34 cellular contexts compared by ENCODE assay signal in genomic region chr5:103993028-103993427, GRCh38.
"Had no signal": no experiment of that assay in that cellular context is flagged by ENCODE, and none has a peak within 500 bp of the region (broad histone marks: within the 10 kb centered on the region; RNA-seq: fewer than 3 reads in every experiment).

No MANE protein-coding gene starts in this region.

- H3K4me3 ChIP-seq: ascending aorta, cardiac muscle cell, colonic mucosa had no signal

- H3K9me3 Mint-ChIP-seq: activated B cell treated with CpG ODN at 0.5 μM for 24 hours; activated CD4-positive, alpha-beta T cell treated with anti-CD3 and anti-CD28 coated beads, Interleukin-2, amount 10 ng/mL, durations not matched to agents 24 days and 14 days; activated naive CD4-positive, alpha-beta T cell treated with anti-CD3 and anti-CD28 coated beads, Interleukin-2, amount 10 ng/mL, durations not matched to agents 7 days and 5 days; activated naive CD4-positive, alpha-beta T cell treated with anti-CD3 and anti-CD28 coated beads, Interleukin-2, amount 50 U/mL, for 24 hours; activated naive CD8-positive, alpha-beta T cell treated with anti-CD3 and anti-CD28 coated beads, Interleukin-2, amount 10 ng/mL, durations not matched to agents 7 days and 5 days had no signal

- H3K4me3 Mint-ChIP-seq: activated B cell treated with CpG ODN at 0.5 μM for 24 hours; activated CD4-positive, alpha-beta memory T cell treated with anti-CD3 and anti-CD28 coated beads for 36 hours; activated CD4-positive, alpha-beta T cell treated with anti-CD3 and anti-CD28 coated beads, Interleukin-2, amount 10 ng/mL, durations not matched to agents 24 days and 14 days; activated CD8-positive, alpha-beta T cell treated with anti-CD3 and anti-CD28 coated beads for 36 hours; activated naive CD4-positive, alpha-beta T cell treated with anti-CD3 and anti-CD28 coated beads, Interleukin-2, amount 10 ng/mL, durations not matched to agents 7 days and 5 days; activated naive CD4-positive, alpha-beta T cell treated with anti-CD3 and anti-CD28 coated beads, Interleukin-2, amount 50 U/mL, for 24 hours; activated naive CD8-positive, alpha-beta T cell; activated naive CD8-positive, alpha-beta T cell treated with anti-CD3 and anti-CD28 coated beads, Interleukin-2, amount 10 ng/mL, durations not matched to agents 7 days and 5 days; activated naive CD8-positive, alpha-beta T cell treated with anti-CD3 and anti-CD28 coated beads, Interleukin-2, amount 50 U/mL, for 24 hours; brain; central memory CD8-positive, alpha-beta T cell; T-helper 2 cell treated with Interferon-gamma antibody and Interleukin-4, amounts not matched to agents 5 μg/mL and 100 μg/mL, for 36 hours had no signal

- H3K36me3 Mint-ChIP-seq: activated CD4-positive, alpha-beta memory T cell treated with anti-CD3 and anti-CD28 coated beads for 36 hours; activated naive CD4-positive, alpha-beta T cell treated with anti-CD3 and anti-CD28 coated beads, Interleukin-2, amount 10 ng/mL, durations not matched to agents 7 days and 5 days; activated naive CD4-positive, alpha-beta T cell treated with anti-CD3 and anti-CD28 coated beads, Interleukin-2, amount 50 U/mL, for 24 hours; activated naive CD8-positive, alpha-beta T cell; activated naive CD8-positive, alpha-beta T cell treated with anti-CD3 and anti-CD28 coated beads, Interleukin-2, amount 10 ng/mL, durations not matched to agents 7 days and 5 days; brain had no signal

- H3K27me3 Mint-ChIP-seq: activated B cell treated with CpG ODN at 0.5 μM for 24 hours; activated CD4-positive, alpha-beta memory T cell treated with anti-CD3 and anti-CD28 coated beads for 36 hours; activated CD4-positive, alpha-beta T cell treated with anti-CD3 and anti-CD28 coated beads, Interleukin-2, amount 10 ng/mL, durations not matched to agents 24 days and 14 days; activated CD8-positive, alpha-beta T cell treated with anti-CD3 and anti-CD28 coated beads for 36 hours; activated naive CD4-positive, alpha-beta T cell treated with anti-CD3 and anti-CD28 coated beads, Interleukin-2, amount 10 ng/mL, durations not matched to agents 7 days and 5 days; activated naive CD4-positive, alpha-beta T cell treated with anti-CD3 and anti-CD28 coated beads, Interleukin-2, amount 50 U/mL, for 24 hours; activated naive CD8-positive, alpha-beta T cell; activated naive CD8-positive, alpha-beta T cell treated with anti-CD3 and anti-CD28 coated beads, Interleukin-2, amount 10 ng/mL, durations not matched to agents 7 days and 5 days; activated naive CD8-positive, alpha-beta T cell treated with anti-CD3 and anti-CD28 coated beads, Interleukin-2, amount 50 U/mL, for 24 hours; brain; central memory CD8-positive, alpha-beta T cell had no signal

- H3K27me3 ChIP-seq: ascending aorta, cardiac muscle cell, colonic mucosa had no signal

- H3K4me1 ChIP-seq: ascending aorta, colonic mucosa had no signal

- H3K27ac ChIP-seq: ascending aorta, cardiac muscle cell, colonic mucosa, WERI-Rb-1 had no signal

- H3K36me3 ChIP-seq: ascending aorta, cardiac muscle cell, colonic mucosa, WERI-Rb-1 had no signal

- H3K9me3 ChIP-seq: ascending aorta, colonic mucosa had no signal

- H3K27ac Mint-ChIP-seq: activated B cell treated with CpG ODN at 0.5 μM for 24 hours; activated CD4-positive, alpha-beta memory T cell treated with anti-CD3 and anti-CD28 coated beads for 36 hours; activated CD4-positive, alpha-beta T cell treated with anti-CD3 and anti-CD28 coated beads, Interleukin-2, amount 10 ng/mL, durations not matched to agents 24 days and 14 days; activated CD8-positive, alpha-beta T cell treated with anti-CD3 and anti-CD28 coated beads for 36 hours; activated naive CD4-positive, alpha-beta T cell treated with anti-CD3 and anti-CD28 coated beads, Interleukin-2, amount 10 ng/mL, durations not matched to agents 7 days and 5 days; activated naive CD4-positive, alpha-beta T cell treated with anti-CD3 and anti-CD28 coated beads, Interleukin-2, amount 50 U/mL, for 24 hours; activated naive CD8-positive, alpha-beta T cell; activated naive CD8-positive, alpha-beta T cell treated with anti-CD3 and anti-CD28 coated beads, Interleukin-2, amount 10 ng/mL, durations not matched to agents 7 days and 5 days; activated naive CD8-positive, alpha-beta T cell treated with anti-CD3 and anti-CD28 coated beads, Interleukin-2, amount 50 U/mL, for 24 hours; activated T-helper 2 cell treated with anti-CD3 and anti-CD28 coated beads, Interferon-gamma antibody, Interleukin-2, Interleukin-4, amounts not matched to agents 10 μg/mL and 5 μg/mL and 100 μg/mL, durations not matched to agents 14 hours and 24 hours and 36 hours; T-helper 2 cell treated with Interferon-gamma antibody and Interleukin-4, amounts not matched to agents 5 μg/mL and 100 μg/mL, for 36 hours had no signal

- H3K4me1 Mint-ChIP-seq: activated B cell treated with CpG ODN at 0.5 μM for 24 hours; activated CD4-positive, alpha-beta T cell treated with anti-CD3 and anti-CD28 coated beads, Interleukin-2, amount 10 ng/mL, durations not matched to agents 24 days and 14 days; activated naive CD4-positive, alpha-beta T cell treated with anti-CD3 and anti-CD28 coated beads, Interleukin-2, amount 10 ng/mL, durations not matched to agents 7 days and 5 days; activated naive CD4-positive, alpha-beta T cell treated with anti-CD3 and anti-CD28 coated beads, Interleukin-2, amount 50 U/mL, for 24 hours; activated naive CD8-positive, alpha-beta T cell treated with anti-CD3 and anti-CD28 coated beads, Interleukin-2, amount 10 ng/mL, durations not matched to agents 7 days and 5 days; activated naive CD8-positive, alpha-beta T cell treated with anti-CD3 and anti-CD28 coated beads, Interleukin-2, amount 50 U/mL, for 24 hours; brain; central memory CD8-positive, alpha-beta T cell had no signal

- ATAC-seq: activated CD8-positive, alpha-beta T cell treated with anti-CD3 and anti-CD28 coated beads for 36 hours; activated naive CD8-positive, alpha-beta T cell treated with anti-CD3 and anti-CD28 coated beads, Interleukin-2, amount 50 U/mL, for 24 hours had no signal

- DNase-seq: activated B cell treated with CpG ODN at 0.5 μM for 24 hours; activated CD4-positive, alpha-beta memory T cell treated with anti-CD3 and anti-CD28 coated beads for 36 hours; activated CD4-positive, alpha-beta T cell treated with anti-CD3 and anti-CD28 coated beads for 4 hours; activated CD4-positive, alpha-beta T cell treated with anti-CD3 and anti-CD28 coated beads, Interleukin-2, amount 10 ng/mL, durations not matched to agents 24 days and 14 days; activated CD4-positive, alpha-beta T cell treated with anti-CD3 and anti-CD28 coated beads, Interleukin-2, amount 50 U/mL, for 1 hour; activated CD4-positive, alpha-beta T cell treated with anti-CD3 and anti-CD28 coated beads, Interleukin-2, amount 50 U/mL, for 4 hours; activated CD4-positive, CD25-positive, alpha-beta regulatory T cell treated with anti-CD3 and anti-CD28 coated beads, Interleukin-2, amount 50 U/mL, for 72 hours; activated CD8-positive, alpha-beta memory T cell treated with anti-CD3 and anti-CD28 coated beads, Interleukin-2, amount 50 U/mL, for 4 hours; activated CD8-positive, alpha-beta T cell treated with anti-CD3 and anti-CD28 coated beads for 36 hours; activated effector memory CD4-positive, alpha-beta T cell treated with Interleukin-2 at 50 U/mL for 16 hours; activated gamma-delta T cell; activated naive CD4-positive, alpha-beta T cell treated with anti-CD3 and anti-CD28 coated beads, Interleukin-2, amount 10 ng/mL, durations not matched to agents 7 days and 5 days; activated naive CD4-positive, alpha-beta T cell treated with Interleukin-2 at 50 U/mL for 16 hours; activated naive CD8-positive, alpha-beta T cell treated with anti-CD3 and anti-CD28 coated beads, Interleukin-2, amount 10 ng/mL, durations not matched to agents 7 days and 5 days; activated naive CD8-positive, alpha-beta T cell treated with anti-CD3 and anti-CD28 coated beads, Interleukin-2, amount 50 U/mL, for 24 hours; activated T-cell treated with anti-CD3 and anti-CD28 coated beads for 4 hours; activated T-cell treated with anti-CD3 and anti-CD28 coated beads, Interleukin-2, amount 50 U/mL, for 1 hour; activated T-cell treated with anti-CD3 and anti-CD28 coated beads, Interleukin-2, amount 50 U/mL, for 48 hours; amygdala; anterior cingulate cortex; caudate nucleus; cerebellar nuclear complex; colonic mucosa; T-helper 2 cell; T-helper 9 cell; WERI-Rb-1 had no signal
